ENCODE assay signal across 27 cellular contexts in genomic region chr10:25261110-25261509, GRCh38.
"Had no signal": no experiment of that assay in that cellular context is flagged by ENCODE, and none has a peak within 500 bp of the region (broad histone marks: within the 10 kb centered on the region; RNA-seq: fewer than 3 reads in every experiment).

No MANE protein-coding gene starts in this region.

- H3K4me1 Mint-ChIP-seq: endodermal cell; memory B cell; naive B cell; neural crest cell; stimulated activated naive CD8-positive, alpha-beta T cell treated with anti-CD3 and anti-CD28 coated beads, Interleukin-15, amount 100 ng/mL, for 72 hours had no signal

- H3K4me3 Mint-ChIP-seq: dendritic cell treated with granulocyte-macrophage colony-stimulating factor and Interleukin-4, amounts not matched to agents 40 ng/mL and 50 ng/mL, for 4 days; endodermal cell; memory B cell; naive B cell; natural killer cell treated with Interleukin-12 subunit alpha and Interleukin-12 subunit beta and Interleukin-15 and Interleukin-18, amount 100 ng/mL, for 72 hours; neural crest cell; stimulated activated naive CD8-positive, alpha-beta T cell treated with anti-CD3 and anti-CD28 coated beads, Interleukin-15, amount 100 ng/mL, for 72 hours had no signal

- H3K9me3 ChIP-seq: gastrocnemius medialis, mucosa of descending colon, neutrophil, right lobe of liver, suprapubic skin, transverse colon, upper lobe of right lung, uterus had no signal

- H3K36me3 ChIP-seq: gastrocnemius medialis, neutrophil, right lobe of liver, suprapubic skin, transverse colon, upper lobe of right lung, uterus had no signal

- H3K9me3 Mint-ChIP-seq: dendritic cell treated with granulocyte-macrophage colony-stimulating factor and Interleukin-4, amounts not matched to agents 40 ng/mL and 50 ng/mL, for 4 days; endodermal cell; neural crest cell; stimulated activated naive CD8-positive, alpha-beta T cell treated with anti-CD3 and anti-CD28 coated beads, Interleukin-15, amount 100 ng/mL, for 72 hours had no signal

- H3K27me3 Mint-ChIP-seq: dendritic cell treated with granulocyte-macrophage colony-stimulating factor and Interleukin-4, amounts not matched to agents 40 ng/mL and 50 ng/mL, for 4 days; memory B cell; naive B cell; natural killer cell treated with Interleukin-12 subunit alpha and Interleukin-12 subunit beta and Interleukin-15 and Interleukin-18, amount 100 ng/mL, for 72 hours; progenitor cell of endocrine pancreas; stimulated activated naive CD8-positive, alpha-beta T cell treated with anti-CD3 and anti-CD28 coated beads, Interleukin-15, amount 100 ng/mL, for 72 hours had no signal

- H3K27me3 ChIP-seq: gastrocnemius medialis, neutrophil, right lobe of liver, suprapubic skin, transverse colon, upper lobe of right lung, uterus had no signal

- H3K36me3 Mint-ChIP-seq: memory B cell; naive B cell; natural killer cell treated with Interleukin-12 subunit alpha and Interleukin-12 subunit beta and Interleukin-15 and Interleukin-18, amount 100 ng/mL, for 72 hours had no signal

- H3K4me3 ChIP-seq: gastrocnemius medialis, lung, mucosa of descending colon, right lobe of liver, suprapubic skin, transverse colon, upper lobe of right lung, uterus had no signal

- H3K4me1 ChIP-seq: gastrocnemius medialis, parathyroid adenoma, right lobe of liver, suprapubic skin, transverse colon, upper lobe of right lung, uterus had no signal

- ATAC-seq: esophagus mucosa; gastrocnemius medialis; left lobe of liver; mucosa of descending colon; natural killer cell treated with Interleukin-12 subunit alpha and Interleukin-12 subunit beta and Interleukin-15 and Interleukin-18, amount 100 ng/mL, for 72 hours; right lobe of liver; stimulated activated naive CD8-positive, alpha-beta T cell treated with anti-CD3 and anti-CD28 coated beads, Interleukin-15, amount 100 ng/mL, for 72 hours; upper lobe of right lung had no signal

- H3K27ac Mint-ChIP-seq: dendritic cell treated with granulocyte-macrophage colony-stimulating factor and Interleukin-4, amounts not matched to agents 40 ng/mL and 50 ng/mL, for 4 days; endodermal cell; memory B cell; naive B cell; natural killer cell treated with Interleukin-12 subunit alpha and Interleukin-12 subunit beta and Interleukin-15 and Interleukin-18, amount 100 ng/mL, for 72 hours; progenitor cell of endocrine pancreas; stimulated activated naive CD8-positive, alpha-beta T cell treated with anti-CD3 and anti-CD28 coated beads, Interleukin-15, amount 100 ng/mL, for 72 hours had no signal

- DNase-seq: effector CD8-positive, alpha-beta T cell; endodermal cell; foreskin fibroblast; gastrocnemius medialis; head of caudate nucleus; mucosa of descending colon; naive B cell; right lobe of liver; small intestine; stimulated activated CD4-positive, alpha-beta T cell treated with anti-CD3 and anti-CD28 coated beads, Interleukin-15, amount 100 ng/mL, for 24 hours; stimulated activated CD4-positive, alpha-beta T cell treated with anti-CD3 and anti-CD28 coated beads, Interleukin-2, amount 100 ng/mL, for 48 hours; stimulated activated naive CD4-positive, alpha-beta T cell; stimulated activated naive CD8-positive, alpha-beta T cell treated with anti-CD3 and anti-CD28 coated beads, Interleukin-15, amount 100 ng/mL, for 72 hours; transverse colon; upper lobe of right lung; uterus had no signal
